Comparison of ENCODE assay signal across 1 cellular context in the genomic region with DNA sequence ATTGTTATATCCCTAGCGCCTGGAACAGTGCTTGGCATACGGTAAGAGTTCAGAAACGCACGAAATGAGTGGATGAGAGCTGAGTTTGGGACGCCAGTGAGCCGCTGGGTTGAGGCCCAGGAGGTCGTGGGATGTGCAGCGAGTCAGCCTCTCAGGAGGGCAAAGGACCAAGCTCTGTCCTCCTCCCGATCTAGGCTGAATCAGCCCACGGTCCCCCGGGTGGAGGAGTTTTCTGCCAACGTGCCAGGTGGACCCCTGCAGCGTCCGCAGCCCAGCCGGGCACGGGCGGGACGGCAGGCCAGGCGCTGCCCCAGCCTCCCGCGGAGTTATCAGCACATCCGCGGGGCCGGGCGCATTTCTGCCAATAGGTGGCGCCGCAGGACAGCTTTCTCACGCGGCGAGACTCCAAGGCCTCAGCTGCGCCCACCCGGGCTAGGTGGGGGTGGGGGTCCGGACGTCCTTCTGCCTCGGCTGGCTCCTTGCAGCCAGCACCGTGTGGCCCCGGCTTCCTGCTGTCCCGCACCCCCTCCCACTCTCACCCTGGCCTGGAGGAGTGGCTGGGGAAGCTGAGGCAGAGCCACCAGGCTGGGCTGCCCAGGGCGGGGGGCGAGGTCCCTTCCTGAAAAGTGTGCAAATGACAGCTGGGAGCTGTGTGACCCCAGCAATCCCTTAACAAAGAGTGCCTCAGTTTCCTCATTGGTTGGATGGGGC.
A peak's percentile ranks its signal among the peaks of the same experiment; 100 is the strongest.
TF ChIP-seq lines count a peak whose summit lies in the region.

No MANE protein-coding gene starts in this region.

TF ChIP-seq in K562, 482 proteins besides CTCF, POLR2A, EP300 and RAD21 (continued from another document and continues in another):
- TF ChIP-seq, protein P1, sequence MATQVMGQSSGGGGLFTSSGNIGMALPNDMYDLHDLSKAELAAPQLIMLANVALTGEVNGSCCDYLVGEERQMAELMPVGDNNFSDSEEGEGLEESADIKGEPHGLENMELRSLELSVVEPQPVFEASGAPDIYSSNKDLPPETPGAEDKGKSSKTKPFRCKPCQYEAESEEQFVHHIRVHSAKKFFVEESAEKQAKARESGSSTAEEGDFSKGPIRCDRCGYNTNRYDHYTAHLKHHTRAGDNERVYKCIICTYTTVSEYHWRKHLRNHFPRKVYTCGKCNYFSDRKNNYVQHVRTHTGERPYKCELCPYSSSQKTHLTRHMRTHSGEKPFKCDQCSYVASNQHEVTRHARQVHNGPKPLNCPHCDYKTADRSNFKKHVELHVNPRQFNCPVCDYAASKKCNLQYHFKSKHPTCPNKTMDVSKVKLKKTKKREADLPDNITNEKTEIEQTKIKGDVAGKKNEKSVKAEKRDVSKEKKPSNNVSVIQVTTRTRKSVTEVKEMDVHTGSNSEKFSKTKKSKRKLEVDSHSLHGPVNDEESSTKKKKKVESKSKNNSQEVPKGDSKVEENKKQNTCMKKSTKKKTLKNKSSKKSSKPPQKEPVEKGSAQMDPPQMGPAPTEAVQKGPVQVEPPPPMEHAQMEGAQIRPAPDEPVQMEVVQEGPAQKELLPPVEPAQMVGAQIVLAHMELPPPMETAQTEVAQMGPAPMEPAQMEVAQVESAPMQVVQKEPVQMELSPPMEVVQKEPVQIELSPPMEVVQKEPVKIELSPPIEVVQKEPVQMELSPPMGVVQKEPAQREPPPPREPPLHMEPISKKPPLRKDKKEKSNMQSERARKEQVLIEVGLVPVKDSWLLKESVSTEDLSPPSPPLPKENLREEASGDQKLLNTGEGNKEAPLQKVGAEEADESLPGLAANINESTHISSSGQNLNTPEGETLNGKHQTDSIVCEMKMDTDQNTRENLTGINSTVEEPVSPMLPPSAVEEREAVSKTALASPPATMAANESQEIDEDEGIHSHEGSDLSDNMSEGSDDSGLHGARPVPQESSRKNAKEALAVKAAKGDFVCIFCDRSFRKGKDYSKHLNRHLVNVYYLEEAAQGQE (CRISPR knock-in tag; IDR thresholded peaks at IDR 0.05; ENCODE audit: low read depth) = 0 out of 2 replicates have a peak, but pooled peaks have one; percentile 22
- TF ChIP-seq CBFA2T2 (conservative IDR thresholded peaks at IDR 0.05) (no peak), STAG1 (CRISPR knock-in tag; IDR thresholded peaks at IDR 0.05; ENCODE audit: borderline replicate concordance) (peak; percentile 99), ZNF584 (CRISPR knock-in tag; IDR thresholded peaks at IDR 0.05; ENCODE audit: low read depth) (no peak), ZNF134 (CRISPR knock-in tag; conservative IDR thresholded peaks at IDR 0.05) (no peak), RBM34 (IDR thresholded peaks at IDR 0.05; ENCODE audit: borderline replicate concordance, insufficient read depth, low read length) (no peak), CBFA2T3 (IDR thresholded peaks at IDR 0.05) (no peak), TSC22D4 (tag; IDR thresholded peaks at IDR 0.05) (no peak), RHOXF2B (CRISPR knock-in tag; conservative IDR thresholded peaks at IDR 0.05) (no peak), POLR3A (IDR thresholded peaks at IDR 0.05; ENCODE audit: borderline replicate concordance, extremely low read depth, insufficient read depth, insufficient read length) (no peak), KLF6 (CRISPR knock-in tag; IDR thresholded peaks at IDR 0.05; ENCODE audit: borderline replicate concordance) (no peak), SMC3 (conservative IDR thresholded peaks at IDR 0.05; ENCODE audit: insufficient read depth, low read depth, low read length) (peak; percentile 77; the same call in 1 of the 2 replicates), ILK (tag; IDR thresholded peaks at IDR 0.05; ENCODE audit: borderline replicate concordance, low read depth) (no peak), ZNF431 (CRISPR knock-in tag; IDR thresholded peaks at IDR 0.05) (no peak), ZNF12 (CRISPR knock-in tag; IDR thresholded peaks at IDR 0.05) (no peak), CTBP1 (IDR thresholded peaks at IDR 0.05; ENCODE audit: borderline replicate concordance) (peak; percentile 67), SMAD4 (CRISPR knock-in tag; conservative IDR thresholded peaks at IDR 0.05) (no peak), XRCC3 (IDR thresholded peaks at IDR 0.05) (no peak), ZNF3 (CRISPR knock-in tag; IDR thresholded peaks at IDR 0.05) (no peak), MAFK (IDR thresholded peaks at IDR 0.05; ENCODE audit: low read length) (no peak), LARP7 (IDR thresholded peaks at IDR 0.05) (no peak), ESRRA (IDR thresholded peaks at IDR 0.05; ENCODE audit: borderline replicate concordance, low read depth) (no peak), MEIS2 (IDR thresholded peaks at IDR 0.05; ENCODE audit: partially characterized antibody) (no peak), SAFB (IDR thresholded peaks at IDR 0.05; ENCODE audit: borderline replicate concordance, low read depth, low read length) (no peak), ETV5 (CRISPR knock-in tag; IDR thresholded peaks at IDR 0.05; ENCODE audit: low read depth) (no peak), NR3C1 (CRISPR knock-in tag; IDR thresholded peaks at IDR 0.05) (no peak), ASH1L (IDR thresholded peaks at IDR 0.05; ENCODE audit: borderline replicate concordance, low read depth, partially characterized antibody) (no peak), MTA3 (IDR thresholded peaks at IDR 0.05; ENCODE audit: borderline replicate concordance) (no peak), MTA1 (IDR thresholded peaks at IDR 0.05; ENCODE audit: borderline replicate concordance) (no peak), SMAD2 (IDR thresholded peaks at IDR 0.05; ENCODE audit: low read depth, low read length) (no peak), ARHGAP35 (IDR thresholded peaks at IDR 0.05; ENCODE audit: partially characterized antibody) (no peak), PRPF4 (IDR thresholded peaks at IDR 0.05; ENCODE audit: insufficient read depth, low read depth, low read length, poor library complexity, severe bottlenecking) (no peak), STAT5B (CRISPR knock-in tag; IDR thresholded peaks at IDR 0.05) (no peak)
- TF ChIP-seq, protein P2, sequence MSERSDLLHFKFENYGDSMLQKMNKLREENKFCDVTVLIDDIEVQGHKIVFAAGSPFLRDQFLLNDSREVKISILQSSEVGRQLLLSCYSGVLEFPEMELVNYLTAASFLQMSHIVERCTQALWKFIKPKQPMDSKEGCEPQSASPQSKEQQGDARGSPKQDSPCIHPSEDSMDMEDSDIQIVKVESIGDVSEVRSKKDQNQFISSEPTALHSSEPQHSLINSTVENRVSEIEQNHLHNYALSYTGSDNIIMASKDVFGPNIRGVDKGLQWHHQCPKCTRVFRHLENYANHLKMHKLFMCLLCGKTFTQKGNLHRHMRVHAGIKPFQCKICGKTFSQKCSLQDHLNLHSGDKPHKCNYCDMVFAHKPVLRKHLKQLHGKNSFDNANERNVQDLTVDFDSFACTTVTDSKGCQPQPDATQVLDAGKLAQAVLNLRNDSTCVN (CRISPR knock-in tag; IDR thresholded peaks at IDR 0.05) = no peak
- TF ChIP-seq, protein P3, sequence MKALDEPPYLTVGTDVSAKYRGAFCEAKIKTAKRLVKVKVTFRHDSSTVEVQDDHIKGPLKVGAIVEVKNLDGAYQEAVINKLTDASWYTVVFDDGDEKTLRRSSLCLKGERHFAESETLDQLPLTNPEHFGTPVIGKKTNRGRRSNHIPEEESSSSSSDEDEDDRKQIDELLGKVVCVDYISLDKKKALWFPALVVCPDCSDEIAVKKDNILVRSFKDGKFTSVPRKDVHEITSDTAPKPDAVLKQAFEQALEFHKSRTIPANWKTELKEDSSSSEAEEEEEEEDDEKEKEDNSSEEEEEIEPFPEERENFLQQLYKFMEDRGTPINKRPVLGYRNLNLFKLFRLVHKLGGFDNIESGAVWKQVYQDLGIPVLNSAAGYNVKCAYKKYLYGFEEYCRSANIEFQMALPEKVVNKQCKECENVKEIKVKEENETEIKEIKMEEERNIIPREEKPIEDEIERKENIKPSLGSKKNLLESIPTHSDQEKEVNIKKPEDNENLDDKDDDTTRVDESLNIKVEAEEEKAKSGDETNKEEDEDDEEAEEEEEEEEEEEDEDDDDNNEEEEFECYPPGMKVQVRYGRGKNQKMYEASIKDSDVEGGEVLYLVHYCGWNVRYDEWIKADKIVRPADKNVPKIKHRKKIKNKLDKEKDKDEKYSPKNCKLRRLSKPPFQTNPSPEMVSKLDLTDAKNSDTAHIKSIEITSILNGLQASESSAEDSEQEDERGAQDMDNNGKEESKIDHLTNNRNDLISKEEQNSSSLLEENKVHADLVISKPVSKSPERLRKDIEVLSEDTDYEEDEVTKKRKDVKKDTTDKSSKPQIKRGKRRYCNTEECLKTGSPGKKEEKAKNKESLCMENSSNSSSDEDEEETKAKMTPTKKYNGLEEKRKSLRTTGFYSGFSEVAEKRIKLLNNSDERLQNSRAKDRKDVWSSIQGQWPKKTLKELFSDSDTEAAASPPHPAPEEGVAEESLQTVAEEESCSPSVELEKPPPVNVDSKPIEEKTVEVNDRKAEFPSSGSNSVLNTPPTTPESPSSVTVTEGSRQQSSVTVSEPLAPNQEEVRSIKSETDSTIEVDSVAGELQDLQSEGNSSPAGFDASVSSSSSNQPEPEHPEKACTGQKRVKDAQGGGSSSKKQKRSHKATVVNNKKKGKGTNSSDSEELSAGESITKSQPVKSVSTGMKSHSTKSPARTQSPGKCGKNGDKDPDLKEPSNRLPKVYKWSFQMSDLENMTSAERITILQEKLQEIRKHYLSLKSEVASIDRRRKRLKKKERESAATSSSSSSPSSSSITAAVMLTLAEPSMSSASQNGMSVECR (CRISPR knock-in tag; IDR thresholded peaks at IDR 0.05) = no peak
- TF ChIP-seq, protein P4, sequence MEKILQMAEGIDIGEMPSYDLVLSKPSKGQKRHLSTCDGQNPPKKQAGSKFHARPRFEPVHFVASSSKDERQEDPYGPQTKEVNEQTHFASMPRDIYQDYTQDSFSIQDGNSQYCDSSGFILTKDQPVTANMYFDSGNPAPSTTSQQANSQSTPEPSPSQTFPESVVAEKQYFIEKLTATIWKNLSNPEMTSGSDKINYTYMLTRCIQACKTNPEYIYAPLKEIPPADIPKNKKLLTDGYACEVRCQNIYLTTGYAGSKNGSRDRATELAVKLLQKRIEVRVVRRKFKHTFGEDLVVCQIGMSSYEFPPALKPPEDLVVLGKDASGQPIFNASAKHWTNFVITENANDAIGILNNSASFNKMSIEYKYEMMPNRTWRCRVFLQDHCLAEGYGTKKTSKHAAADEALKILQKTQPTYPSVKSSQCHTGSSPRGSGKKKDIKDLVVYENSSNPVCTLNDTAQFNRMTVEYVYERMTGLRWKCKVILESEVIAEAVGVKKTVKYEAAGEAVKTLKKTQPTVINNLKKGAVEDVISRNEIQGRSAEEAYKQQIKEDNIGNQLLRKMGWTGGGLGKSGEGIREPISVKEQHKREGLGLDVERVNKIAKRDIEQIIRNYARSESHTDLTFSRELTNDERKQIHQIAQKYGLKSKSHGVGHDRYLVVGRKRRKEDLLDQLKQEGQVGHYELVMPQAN (IDR thresholded peaks at IDR 0.05; ENCODE audit: borderline replicate concordance) = no peak
- TF ChIP-seq, protein P5, sequence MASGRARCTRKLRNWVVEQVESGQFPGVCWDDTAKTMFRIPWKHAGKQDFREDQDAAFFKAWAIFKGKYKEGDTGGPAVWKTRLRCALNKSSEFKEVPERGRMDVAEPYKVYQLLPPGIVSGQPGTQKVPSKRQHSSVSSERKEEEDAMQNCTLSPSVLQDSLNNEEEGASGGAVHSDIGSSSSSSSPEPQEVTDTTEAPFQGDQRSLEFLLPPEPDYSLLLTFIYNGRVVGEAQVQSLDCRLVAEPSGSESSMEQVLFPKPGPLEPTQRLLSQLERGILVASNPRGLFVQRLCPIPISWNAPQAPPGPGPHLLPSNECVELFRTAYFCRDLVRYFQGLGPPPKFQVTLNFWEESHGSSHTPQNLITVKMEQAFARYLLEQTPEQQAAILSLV (tag; IDR thresholded peaks at IDR 0.05) = no peak
- TF ChIP-seq, protein P6, sequence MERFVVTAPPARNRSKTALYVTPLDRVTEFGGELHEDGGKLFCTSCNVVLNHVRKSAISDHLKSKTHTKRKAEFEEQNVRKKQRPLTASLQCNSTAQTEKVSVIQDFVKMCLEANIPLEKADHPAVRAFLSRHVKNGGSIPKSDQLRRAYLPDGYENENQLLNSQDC (CRISPR knock-in tag; IDR thresholded peaks at IDR 0.05) = no peak
- TF ChIP-seq, protein P7, sequence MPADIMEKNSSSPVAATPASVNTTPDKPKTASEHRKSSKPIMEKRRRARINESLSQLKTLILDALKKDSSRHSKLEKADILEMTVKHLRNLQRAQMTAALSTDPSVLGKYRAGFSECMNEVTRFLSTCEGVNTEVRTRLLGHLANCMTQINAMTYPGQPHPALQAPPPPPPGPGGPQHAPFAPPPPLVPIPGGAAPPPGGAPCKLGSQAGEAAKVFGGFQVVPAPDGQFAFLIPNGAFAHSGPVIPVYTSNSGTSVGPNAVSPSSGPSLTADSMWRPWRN (IDR thresholded peaks at IDR 0.05; ENCODE audit: low read depth) = no peak
- TF ChIP-seq, protein P8, sequence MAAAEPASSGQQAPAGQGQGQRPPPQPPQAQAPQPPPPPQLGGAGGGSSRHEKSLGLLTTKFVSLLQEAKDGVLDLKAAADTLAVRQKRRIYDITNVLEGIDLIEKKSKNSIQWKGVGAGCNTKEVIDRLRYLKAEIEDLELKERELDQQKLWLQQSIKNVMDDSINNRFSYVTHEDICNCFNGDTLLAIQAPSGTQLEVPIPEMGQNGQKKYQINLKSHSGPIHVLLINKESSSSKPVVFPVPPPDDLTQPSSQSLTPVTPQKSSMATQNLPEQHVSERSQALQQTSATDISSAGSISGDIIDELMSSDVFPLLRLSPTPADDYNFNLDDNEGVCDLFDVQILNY (CRISPR knock-in tag; IDR thresholded peaks at IDR 0.05) = no peak
- TF ChIP-seq, protein P9, sequence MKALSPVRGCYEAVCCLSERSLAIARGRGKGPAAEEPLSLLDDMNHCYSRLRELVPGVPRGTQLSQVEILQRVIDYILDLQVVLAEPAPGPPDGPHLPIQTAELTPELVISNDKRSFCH (CRISPR knock-in tag; IDR thresholded peaks at IDR 0.05) = no peak
- TF ChIP-seq, protein P9 (tag; IDR thresholded peaks at IDR 0.05) = no peak
- TF ChIP-seq, protein P10, sequence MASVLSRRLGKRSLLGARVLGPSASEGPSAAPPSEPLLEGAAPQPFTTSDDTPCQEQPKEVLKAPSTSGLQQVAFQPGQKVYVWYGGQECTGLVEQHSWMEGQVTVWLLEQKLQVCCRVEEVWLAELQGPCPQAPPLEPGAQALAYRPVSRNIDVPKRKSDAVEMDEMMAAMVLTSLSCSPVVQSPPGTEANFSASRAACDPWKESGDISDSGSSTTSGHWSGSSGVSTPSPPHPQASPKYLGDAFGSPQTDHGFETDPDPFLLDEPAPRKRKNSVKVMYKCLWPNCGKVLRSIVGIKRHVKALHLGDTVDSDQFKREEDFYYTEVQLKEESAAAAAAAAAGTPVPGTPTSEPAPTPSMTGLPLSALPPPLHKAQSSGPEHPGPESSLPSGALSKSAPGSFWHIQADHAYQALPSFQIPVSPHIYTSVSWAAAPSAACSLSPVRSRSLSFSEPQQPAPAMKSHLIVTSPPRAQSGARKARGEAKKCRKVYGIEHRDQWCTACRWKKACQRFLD (CRISPR knock-in tag; IDR thresholded peaks at IDR 0.05) = no peak
- TF ChIP-seq, protein P11, sequence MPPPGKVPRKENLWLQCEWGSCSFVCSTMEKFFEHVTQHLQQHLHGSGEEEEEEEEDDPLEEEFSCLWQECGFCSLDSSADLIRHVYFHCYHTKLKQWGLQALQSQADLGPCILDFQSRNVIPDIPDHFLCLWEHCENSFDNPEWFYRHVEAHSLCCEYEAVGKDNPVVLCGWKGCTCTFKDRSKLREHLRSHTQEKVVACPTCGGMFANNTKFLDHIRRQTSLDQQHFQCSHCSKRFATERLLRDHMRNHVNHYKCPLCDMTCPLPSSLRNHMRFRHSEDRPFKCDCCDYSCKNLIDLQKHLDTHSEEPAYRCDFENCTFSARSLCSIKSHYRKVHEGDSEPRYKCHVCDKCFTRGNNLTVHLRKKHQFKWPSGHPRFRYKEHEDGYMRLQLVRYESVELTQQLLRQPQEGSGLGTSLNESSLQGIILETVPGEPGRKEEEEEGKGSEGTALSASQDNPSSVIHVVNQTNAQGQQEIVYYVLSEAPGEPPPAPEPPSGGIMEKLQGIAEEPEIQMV (tag; conservative IDR thresholded peaks at IDR 0.05; ENCODE audit: low read depth) = no peak
